ENCODE assay signal across 33 cellular contexts in genomic region chr12:25099010-25099409, GRCh38.
"Had no signal": no experiment of that assay in that cellular context is flagged by ENCODE, and none has a peak within 500 bp of the region (broad histone marks: within the 10 kb centered on the region; RNA-seq: fewer than 3 reads in every experiment).

No MANE protein-coding gene starts in this region.

- H3K4me3 ChIP-seq: left lung, lower lobe of right lung, pancreas, prostate gland, sigmoid colon, spleen, suprapubic skin, thoracic aorta, tibial artery, upper lobe of right lung had no signal

- H3K9me3 ChIP-seq: pancreas, prostate gland, sigmoid colon, upper lobe of right lung had no signal

- H3K27ac Mint-ChIP-seq: immature natural killer cell; naive thymus-derived CD8-positive, alpha-beta T cell; nephron; stimulated activated memory B cell treated with anti-CD40 and anti-IgM and Interleukin-4, amounts not matched to agents 10 μg/mL and 1 μg/mL and 100 μg/mL, for 72 hours had no signal

- H3K27me3 ChIP-seq: left lung, pancreas, sigmoid colon, spleen, suprapubic skin, tibial artery, upper lobe of right lung had no signal

- ATAC-seq: left colon; left lung; lower lobe of right lung; naive thymus-derived CD8-positive, alpha-beta T cell; pancreas; right cardiac atrium; stimulated activated memory B cell treated with anti-CD40 and anti-IgM and Interleukin-4, amounts not matched to agents 10 μg/mL and 1 μg/mL and 100 μg/mL, for 72 hours; upper lobe of right lung had no signal

- H3K36me3 ChIP-seq: prostate gland, sigmoid colon, suprapubic skin, thoracic aorta, tibial artery had no signal

- H3K4me3 Mint-ChIP-seq: immature natural killer cell; naive thymus-derived CD8-positive, alpha-beta T cell; nephron; neural crest cell; stimulated activated memory B cell treated with anti-CD40 and anti-IgM and Interleukin-4, amounts not matched to agents 10 μg/mL and 1 μg/mL and 100 μg/mL, for 72 hours had no signal

- H3K4me1 Mint-ChIP-seq: nephron, neural crest cell had no signal

- FAIRE-seq: islet of Langerhans, kidney, pancreas, small intestine, urothelium cell line had no signal

- H3K9me3 Mint-ChIP-seq: neural crest cell had no signal

- H3K27me3 Mint-ChIP-seq: naive thymus-derived CD8-positive, alpha-beta T cell; stimulated activated memory B cell treated with anti-CD40 and anti-IgM and Interleukin-4, amounts not matched to agents 10 μg/mL and 1 μg/mL and 100 μg/mL, for 72 hours had no signal

- DNase-seq: hypothalamus; immature natural killer cell; kidney; left colon; left lung; lower lobe of right lung; mammary epithelial cell; mesenchymal stem cell; naive thymus-derived CD8-positive, alpha-beta T cell; nucleus accumbens; pancreas; posterior cingulate gyrus; retina; right cardiac atrium; sigmoid colon; small intestine; spleen; stimulated activated CD4-positive, alpha-beta T cell treated with anti-CD3 and anti-CD28 coated beads, Interleukin-1b, Interleukin-23, amount 100 ng/mL, for 48 hours; stimulated activated CD4-positive, alpha-beta T cell treated with anti-CD3 and anti-CD28 coated beads, Interleukin-2, amount 100 ng/mL, for 48 hours; stimulated activated CD4-positive, alpha-beta T cell treated with anti-CD3 and anti-CD28 coated beads, Interleukin-4, amount 100 ng/mL, for 4 hours; stimulated activated CD8-positive, alpha-beta memory T cell treated with anti-CD3 and anti-CD28 coated beads, Interleukin-4, amount 100 ng/mL, for 48 hours; stimulated activated naive CD4-positive, alpha-beta T cell treated with Interleukin-2 at 50 U/mL for 16 hours; tibial artery; trophoblast cell; upper lobe of right lung had no signal

- H3K27ac ChIP-seq: left lung, lower lobe of right lung, pancreas, prostate gland, sigmoid colon, spleen, suprapubic skin, thoracic aorta, tibial artery, upper lobe of right lung had no signal

- H3K4me1 ChIP-seq: lower lobe of right lung, pancreas, prostate gland, sigmoid colon, suprapubic skin, tibial artery, upper lobe of right lung had no signal
